In the genomic region with DNA sequence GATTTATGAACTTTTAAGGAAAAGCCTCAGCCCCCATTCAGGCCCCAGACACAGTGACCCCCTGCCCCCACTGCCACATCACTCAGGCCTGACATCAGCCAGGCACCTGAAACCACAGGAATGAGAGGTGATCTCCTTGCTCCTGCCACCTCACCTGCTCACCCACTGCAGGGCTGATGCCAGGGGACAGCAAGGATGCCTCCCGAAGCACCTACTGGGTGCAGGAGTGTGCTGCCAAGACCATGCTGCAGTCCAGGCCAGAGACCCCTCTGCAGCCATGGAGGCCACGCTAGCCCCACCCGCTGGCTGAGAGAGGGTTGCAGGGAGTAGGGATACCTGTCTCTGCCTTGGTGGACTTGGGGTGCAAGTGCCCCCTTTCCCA, we compare ENCODE assay signal across 22 cellular contexts. TPM values are rescaled to one million over a fixed set of nuclear protein-coding genes. Genes with fewer than 3 reads are reported as not detected.
A peak's percentile ranks its signal among the peaks of the same experiment; 100 is the strongest.
DNase-seq lines count a peak whose midpoint lies in the region; ATAC-seq, FAIRE-seq and TF ChIP-seq lines count a peak whose summit lies in the region.
"Had no signal": no experiment of that assay in that cellular context is flagged by ENCODE, and none has a peak within 500 bp of the region (broad histone marks: within the 10 kb centered on the region; RNA-seq: fewer than 3 reads in every experiment).

No MANE protein-coding gene starts in this region.

- no peaks in the 10 kb centered on the region for H3K36me3 Mint-ChIP-seq in glutamatergic neuron (ENCODE audit: unreplicated experiment)
- H3K36me3 Mint-ChIP-seq: CD8-positive, alpha-beta memory T cell had no signal

- no peak for FAIRE-seq in kidney (lab: Jason Lieb, UNC)
- FAIRE-seq: colon had no signal

- H3K27me3 ChIP-seq in right atrium auricular region (no peaks in the 10 kb centered on the region), WERI-Rb-1 (ENCODE audit: insufficient read depth, low read depth, severe bottlenecking) (no peaks in the 10 kb centered on the region), upper lobe of right lung (no peaks in the 10 kb centered on the region)
- H3K27me3 ChIP-seq: neutrophil had no signal

- H3K27ac Mint-ChIP-seq in glutamatergic neuron (ENCODE audit: unreplicated experiment): no peak overlapping the region
- H3K27ac Mint-ChIP-seq: activated T-cell treated with anti-CD3 and anti-CD28 coated beads, Interleukin-2, amount 50 U/mL, for 72 hours had no signal

- H3K9me3 ChIP-seq in right atrium auricular region (no peaks in the 10 kb centered on the region), WERI-Rb-1 (ENCODE audit: severe bottlenecking) (no peaks in the 10 kb centered on the region), kidney (ENCODE audit: control insufficient read depth in 1 of 2, low read length in 2 of 2) (no peaks in the 10 kb centered on the region), upper lobe of right lung (no peaks in the 10 kb centered on the region)
- H3K9me3 ChIP-seq: neutrophil had no signal

- H3K27ac ChIP-seq in right atrium auricular region (no peak overlapping the region), WERI-Rb-1 (no peak overlapping the region), kidney (ENCODE audit: low read depth in 2 of 2, low read length in 2 of 2) (no peak overlapping the region), upper lobe of right lung (peak overlapping the region; percentile 30)
- H3K27ac ChIP-seq: HL-60, KMS-11, neutrophil had no signal

- H3K4me1 Mint-ChIP-seq in glutamatergic neuron (ENCODE audit: low read depth, unreplicated experiment): no peaks in the 10 kb centered on the region
- H3K4me1 Mint-ChIP-seq: CD8-positive, alpha-beta memory T cell had no signal

- DNase-seq in Right ventricle myocardium superior (peak; percentile 31), right atrium auricular region (ENCODE audit: low spot score) (no peak), WERI-Rb-1 (no peak), kidney (peak; percentile 66), upper lobe of right lung (peak; percentile 66), activated gamma-delta T cell treated with Interleukin-2 at 50 U/mL for 16 hours (no peak), glutamatergic neuron (no peak)
- DNase-seq: ACHN; activated CD4-positive, alpha-beta T cell treated with anti-CD3 and anti-CD28 coated beads, Interleukin-2, amount 50 U/mL, for 48 hours; activated T-cell treated with anti-CD3 and anti-CD28 coated beads, Interleukin-2, amount 50 U/mL, for 72 hours; midbrain; NCI-H1105; NCI-H2227 treated with DMSO at 0.1 percent for 48 hours; stimulated activated CD4-positive, alpha-beta T cell treated with anti-CD3 and anti-CD28 coated beads, Interleukin-4, amount 100 ng/mL, for 1 hour; stimulated activated CD8-positive, alpha-beta memory T cell treated with anti-CD3 and anti-CD28 coated beads, Interleukin-4, amount 100 ng/mL, for 48 hours had no signal

- no peaks in the 10 kb centered on the region for H3K36me3 ChIP-seq in right atrium auricular region
- H3K36me3 ChIP-seq in WERI-Rb-1: no peaks in the 10 kb centered on the region
- no peaks in the 10 kb centered on the region for H3K36me3 ChIP-seq in kidney (ENCODE audit: control insufficient read depth in 1 of 2, insufficient read depth in 2 of 2, low read length in 2 of 2)
- H3K36me3 ChIP-seq in upper lobe of right lung: no peaks in the 10 kb centered on the region
- H3K36me3 ChIP-seq: neutrophil had no signal

- no peak overlapping the region for H3K4me3 Mint-ChIP-seq in glutamatergic neuron (ENCODE audit: unreplicated experiment)
- H3K4me3 Mint-ChIP-seq: activated T-cell treated with anti-CD3 and anti-CD28 coated beads, Interleukin-2, amount 50 U/mL, for 72 hours; CD8-positive, alpha-beta memory T cell had no signal

- H3K9me3 Mint-ChIP-seq in glutamatergic neuron (ENCODE audit: unreplicated experiment): peaks cover 4% of the 10 kb centered on the region
- H3K9me3 Mint-ChIP-seq: activated T-cell treated with anti-CD3 and anti-CD28 coated beads, Interleukin-2, amount 50 U/mL, for 72 hours; CD8-positive, alpha-beta memory T cell had no signal

- peaks cover 12% of the 10 kb centered on the region for H3K27me3 Mint-ChIP-seq in glutamatergic neuron (ENCODE audit: unreplicated experiment)

- intact Hi-C loops in Right ventricle myocardium superior (cut with DNase I): loop anchor here (5.0 to 10.0 kb wide), 2 partner anchors 63 to 110 kb away; a partner anchor contains a TSS
- intact Hi-C loops in kidney (cut with DNase I): no loop called here
- intact Hi-C loops in upper lobe of right lung (cut with DNase I): loop anchor here (5.0 kb wide), 1 partner anchor 57 kb away; no protein-coding TSS in a partner anchor

- no peak for TF ChIP-seq CTCF in right atrium auricular region (IDR thresholded peaks at IDR 0.05)
- peak; percentile 21; the same call in 1 of the 2 replicates for TF ChIP-seq CTCF in WERI-Rb-1 (IDR thresholded peaks at IDR 0.05; ENCODE audit: low read depth, low read length)
- TF ChIP-seq CTCF in kidney (IDR thresholded peaks at IDR 0.05; ENCODE audit: borderline replicate concordance, extremely low read depth, insufficient read depth): no peak
- TF ChIP-seq CTCF in upper lobe of right lung (IDR thresholded peaks at IDR 0.05): no peak
- TF ChIP-seq CTCF in glutamatergic neuron (IDR thresholded peaks at IDR 0.05; ENCODE audit: partially characterized antibody, unreplicated experiment): no peak

- H3K4me3 ChIP-seq in right atrium auricular region (no peak overlapping the region), WERI-Rb-1 (ENCODE audit: low read depth, low read length) (no peak overlapping the region), kidney (ENCODE audit: low read length in 2 of 2) (no peak overlapping the region), upper lobe of right lung (no peak overlapping the region)

- ATAC-seq in Right ventricle myocardium superior (ENCODE audit: poor library complexity) (no peak), upper lobe of right lung (peak; percentile 7), HG02884 (IDR thresholded peaks at IDR 0.05; ENCODE audit: unreplicated experiment) (no peak)

- peaks cover 0 to 11% of the 10 kb centered on the region in 2 donors for H3K4me1 ChIP-seq in right atrium auricular region
- H3K4me1 ChIP-seq in kidney (ENCODE audit: control insufficient read depth in 1 of 2, insufficient read depth in 1 of 2, low read depth in 1 of 2, low read length in 2 of 2): peaks cover 13 to 25% of the 10 kb centered on the region in 2 donors
- H3K4me1 ChIP-seq in upper lobe of right lung: peaks cover 14% of the 10 kb centered on the region

- no peak overlapping the region for H3K9ac ChIP-seq in kidney (ENCODE audit: low read length in 2 of 2)
- H3K9ac ChIP-seq: KMS-11 had no signal

RNA-seq across cellular contexts. Expression of a gene that starts 18.6 kb away (rescaled TPM):
- total RNA-seq in Right ventricle myocardium superior: 0.59 TPM
- total RNA-seq in right atrium auricular region: 10 to 100 TPM; 14.7 to 58.4 TPM
- total RNA-seq in kidney: 1,490 TPM
- 173 TPM for polyA plus RNA-seq in kidney (ENCODE audit: insufficient read depth, low read depth, low replicate concordance)
- total RNA-seq in upper lobe of right lung: 664 TPM
- not detected for total RNA-seq in glutamatergic neuron (ENCODE audit: unreplicated experiment)
- total RNA-seq: SK-MEL-5 had no signal
- polyA plus RNA-seq: CD8-positive, alpha-beta memory T cell had no signal

RNA-seq across cellular contexts. Expression of a gene that starts 22.6 kb away (rescaled TPM):
- total RNA-seq in Right ventricle myocardium superior: not detected
- total RNA-seq in right atrium auricular region: 1 to 10 TPM in 1 of 2 donors, under 1 TPM in 1; 0.30 to 1.5 TPM
- 12.3 TPM for total RNA-seq in kidney
- 1.0 TPM for polyA plus RNA-seq in kidney (ENCODE audit: insufficient read depth, low read depth, low replicate concordance)
- total RNA-seq in upper lobe of right lung: 8.6 TPM
- total RNA-seq in glutamatergic neuron (ENCODE audit: unreplicated experiment): not detected
- total RNA-seq: activated T-cell treated with anti-CD3 and anti-CD28 coated beads, Interleukin-2, amount 50 U/mL, for 72 hours; CD8-positive, alpha-beta memory T cell had no signal
- polyA plus RNA-seq: CD8-positive, alpha-beta memory T cell had no signal

Comparison
In these comparisons a context has a peak if more than half of its experiments do, and no peak if none do; other contexts are left out.
1. DNase-seq: peak in Right ventricle myocardium superior (single experiment), kidney (single experiment) and upper lobe of right lung (single experiment); none in right atrium auricular region (single experiment), WERI-Rb-1 (single experiment), activated gamma-delta T cell treated with Interleukin-2 at 50 U/mL for 16 hours (single experiment) and glutamatergic neuron (single experiment).
2. RNA of a gene that starts 18.6 kb away (total RNA-seq): 1,490 TPM in kidney (single experiment) and 664 TPM in upper lobe of right lung (single experiment); 14.7 to 58.4 TPM in right atrium auricular region, 0.59 TPM in Right ventricle myocardium superior (single experiment) and not detected in glutamatergic neuron (single experiment); every median in the first group is over 10 times any median in the second.